1 cellular context compared by ENCODE assay signal in genomic region chr4:151417164-151417571, GRCh38.
A peak's percentile ranks its signal among the peaks of the same experiment; 100 is the strongest.
TF ChIP-seq lines count a peak whose summit lies in the region.

No MANE protein-coding gene starts in this region.

TF ChIP-seq in HepG2, 621 proteins besides CTCF, POLR2A, EP300 and RAD21 (continued from another document):
- TF ChIP-seq, protein P1, sequence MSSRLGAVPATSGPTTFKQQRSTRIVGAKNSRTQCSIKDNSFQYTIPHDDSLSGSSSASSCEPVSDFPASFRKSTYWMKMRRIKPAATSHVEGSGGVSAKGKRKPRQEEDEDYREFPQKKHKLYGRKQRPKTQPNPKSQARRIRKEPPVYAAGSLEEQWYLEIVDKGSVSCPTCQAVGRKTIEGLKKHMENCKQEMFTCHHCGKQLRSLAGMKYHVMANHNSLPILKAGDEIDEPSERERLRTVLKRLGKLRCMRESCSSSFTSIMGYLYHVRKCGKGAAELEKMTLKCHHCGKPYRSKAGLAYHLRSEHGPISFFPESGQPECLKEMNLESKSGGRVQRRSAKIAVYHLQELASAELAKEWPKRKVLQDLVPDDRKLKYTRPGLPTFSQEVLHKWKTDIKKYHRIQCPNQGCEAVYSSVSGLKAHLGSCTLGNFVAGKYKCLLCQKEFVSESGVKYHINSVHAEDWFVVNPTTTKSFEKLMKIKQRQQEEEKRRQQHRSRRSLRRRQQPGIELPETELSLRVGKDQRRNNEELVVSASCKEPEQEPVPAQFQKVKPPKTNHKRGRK (CRISPR knock-in tag; IDR thresholded peaks at IDR 0.05) = no peak
- TF ChIP-seq RBM22 (optimal IDR thresholded peaks at IDR 0.05; ENCODE audit: low read length) (no peak), AKAP8 (CRISPR knock-in tag; IDR thresholded peaks at IDR 0.05) (no peak), ZBTB7B (CRISPR knock-in tag; IDR thresholded peaks at IDR 0.05) (no peak), STAG1 (CRISPR knock-in tag; IDR thresholded peaks at IDR 0.05) (peak; percentile 15; the same call in 1 of the 2 replicates), ZNF580 (CRISPR knock-in tag; IDR thresholded peaks at IDR 0.05; ENCODE audit: borderline replicate concordance, low read depth) (no peak), ZNF747 (CRISPR knock-in tag; IDR thresholded peaks at IDR 0.05; ENCODE audit: borderline replicate concordance) (no peak), NFYB (CRISPR knock-in tag; IDR thresholded peaks at IDR 0.05) (0 out of 2 replicates have a peak, but pooled peaks have one; percentile 21)
TF ChIP-seq in HepG2: peak in this region for 3.
